In genomic region chr10:4353059-4353655, GRCh38 we compare ENCODE assay signal across 1 cellular context.
TF ChIP-seq lines count a peak whose summit lies in the region.

No MANE protein-coding gene starts in this region.

TF ChIP-seq in GM23338, 12 proteins besides CTCF, POLR2A, EP300 and RAD21 (continued from another document):
- TF ChIP-seq REST (IDR thresholded peaks at IDR 0.05; ENCODE audit: unreplicated experiment), result no peak
